ENCODE assay signal across 6 cellular contexts in the genomic region with DNA sequence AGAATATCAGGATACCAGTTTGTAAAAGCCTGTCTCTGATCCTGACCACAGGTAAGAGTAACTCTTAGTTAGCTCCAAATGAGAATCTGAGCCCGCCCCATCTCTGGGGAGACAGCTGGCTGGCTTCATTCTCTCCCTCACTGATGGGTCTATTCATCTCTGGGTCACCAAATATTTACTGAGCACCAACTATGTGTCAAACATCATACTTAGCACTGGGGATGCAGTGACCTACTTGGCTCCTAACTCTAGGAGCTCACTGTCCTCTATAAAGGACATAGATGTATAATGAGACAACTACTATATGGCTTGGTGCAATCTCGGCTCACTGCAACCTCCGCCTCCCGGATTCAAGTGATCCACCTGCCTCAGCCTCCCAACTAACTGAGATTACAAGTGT.
"Had no signal": no experiment of that assay in that cellular context is flagged by ENCODE, and none has a peak within 500 bp of the region (broad histone marks: within the 10 kb centered on the region; RNA-seq: fewer than 3 reads in every experiment).

No MANE protein-coding gene starts in this region.

- H3K9ac ChIP-seq: KMS-11 had no signal

- H3K4me2 ChIP-seq: KMS-11 had no signal

- FAIRE-seq: HTR-8/SVneo, K562 had no signal

- H3K27ac ChIP-seq: HL-60, KMS-11 had no signal

- H3K4me3 ChIP-seq: K562 had no signal

- ATAC-seq: K562 had no signal

- DNase-seq: KBM-7, KG1 had no signal
